1 cellular context compared by ENCODE assay signal in the genomic region with DNA sequence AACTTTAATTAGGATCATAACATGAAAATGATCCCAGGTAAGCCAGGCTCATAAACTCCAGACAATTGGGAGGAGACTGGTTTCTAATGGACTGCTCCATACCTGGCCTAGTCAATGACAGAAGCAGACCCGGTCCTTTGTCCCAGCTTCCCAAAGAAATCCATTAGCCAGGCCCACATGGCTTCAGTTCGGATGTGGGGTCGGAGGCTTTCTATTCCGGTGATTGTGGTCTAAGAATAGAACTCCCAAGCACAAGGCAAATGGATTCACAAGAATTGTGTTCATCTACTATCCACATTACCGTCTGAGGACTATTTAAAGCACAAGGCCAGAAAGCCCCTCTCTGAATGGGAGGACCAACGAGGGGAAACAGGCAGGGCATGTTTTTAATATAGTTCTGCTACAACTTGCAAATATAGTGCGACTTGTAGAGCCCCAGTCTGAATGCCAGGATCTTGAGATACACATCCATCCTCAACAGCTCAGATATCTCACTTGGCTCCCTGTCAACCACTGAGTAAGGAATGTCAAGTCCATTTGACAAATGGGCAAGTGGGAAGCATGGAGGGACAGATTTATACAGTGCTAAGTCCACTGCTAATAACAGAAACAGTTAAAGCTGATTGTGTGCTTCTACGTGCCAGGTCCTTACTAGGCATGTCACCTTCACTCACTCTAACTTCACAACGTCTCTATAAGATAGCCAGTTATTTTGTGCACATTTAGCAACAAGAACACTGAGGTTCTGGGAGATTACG. TPM values are rescaled to one million over a fixed set of nuclear protein-coding genes. Genes with fewer than 3 reads are reported as not detected.
"Had no signal": no experiment of that assay in that cellular context is flagged by ENCODE, and none has a peak within 500 bp of the region (broad histone marks: within the 10 kb centered on the region; RNA-seq: fewer than 3 reads in every experiment).

No MANE protein-coding gene starts in this region.

RNA-seq across cellular contexts. Expression of a gene that starts 43.6 kb away (rescaled TPM):
- polyA plus RNA-seq: IgD-negative memory B cell had no signal
